Comparison of ENCODE assay signal across 1 cellular context in genomic region chr2:189661148-189661956, GRCh38.
TF ChIP-seq lines count a peak whose summit lies in the region.

Gene ASNSD1, plus strand, starts transcription at chr2:189661459. Its CDS starts 4,674 bp downstream, at chr2:189666133.

TF ChIP-seq in K562, 482 proteins besides CTCF, POLR2A, EP300 and RAD21 (continued from another document and continues in another):
- TF ChIP-seq, protein P1, sequence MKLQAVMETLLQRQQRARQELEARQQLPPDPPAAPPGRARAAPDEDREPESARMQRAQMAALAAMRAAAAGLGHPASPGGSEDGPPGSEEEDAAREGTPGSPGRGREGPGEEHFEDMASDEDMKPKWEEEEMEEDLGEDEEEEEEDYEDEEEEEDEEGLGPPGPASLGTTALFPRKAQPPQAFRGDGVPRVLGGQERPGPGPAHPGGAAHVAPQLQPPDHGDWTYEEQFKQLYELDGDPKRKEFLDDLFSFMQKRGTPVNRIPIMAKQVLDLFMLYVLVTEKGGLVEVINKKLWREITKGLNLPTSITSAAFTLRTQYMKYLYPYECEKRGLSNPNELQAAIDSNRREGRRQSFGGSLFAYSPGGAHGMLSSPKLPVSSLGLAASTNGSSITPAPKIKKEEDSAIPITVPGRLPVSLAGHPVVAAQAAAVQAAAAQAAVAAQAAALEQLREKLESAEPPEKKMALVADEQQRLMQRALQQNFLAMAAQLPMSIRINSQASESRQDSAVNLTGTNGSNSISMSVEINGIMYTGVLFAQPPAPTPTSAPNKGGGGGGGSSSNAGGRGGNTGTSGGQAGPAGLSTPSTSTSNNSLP (IDR thresholded peaks at IDR 0.05; ENCODE audit: borderline replicate concordance, low read depth, low read length): peak; percentile 75; the same call in 1 of the 2 replicates
- TF ChIP-seq VEZF1 (CRISPR knock-in tag; IDR thresholded peaks at IDR 0.05) (0 out of 2 replicates have a peak, but pooled peaks have one; percentile 12), PRDM10 (IDR thresholded peaks at IDR 0.05; ENCODE audit: partially characterized antibody) (peak; percentile 33), RBM22 (IDR thresholded peaks at IDR 0.05; ENCODE audit: low read depth, low read length, poor library complexity, severe bottlenecking) (no peak), TAF9B (IDR thresholded peaks at IDR 0.05; ENCODE audit: partially characterized antibody) (peak; percentile 47), CHD2 (IDR thresholded peaks at IDR 0.05; ENCODE audit: low read depth, low read length) (peak; percentile 94), POLR2H (tag; IDR thresholded peaks at IDR 0.05; ENCODE audit: low read depth) (0 out of 2 replicates have a peak, but pooled peaks have one; percentile 36), CCNT2 (IDR thresholded peaks at IDR 0.05; ENCODE audit: borderline replicate concordance, extremely low read depth, insufficient read length, low read depth, low read length) (no peak), ATF1 (CRISPR knock-in tag; IDR thresholded peaks at IDR 0.05) (no peak), ATF1 (tag; IDR thresholded peaks at IDR 0.05) (peak; percentile 41), SUPT5H (IDR thresholded peaks at IDR 0.05) (peak; percentile 85), MAFK (IDR thresholded peaks at IDR 0.05; ENCODE audit: low read length) (no peak), PCBP2 (IDR thresholded peaks at IDR 0.05; ENCODE audit: low read depth, low read length, poor library complexity, severe bottlenecking) (no peak), RB1 (IDR thresholded peaks at IDR 0.05; ENCODE audit: low read depth) (peak; percentile 32; the same call in 1 of the 2 replicates), BRF1 (IDR thresholded peaks at IDR 0.05; ENCODE audit: borderline replicate concordance, extremely low read depth, insufficient read length) (no peak), NR3C1 (CRISPR knock-in tag; IDR thresholded peaks at IDR 0.05) (no peak), RBM39 (optimal IDR thresholded peaks at IDR 0.05; ENCODE audit: low read depth, low read length) (no peak), BRD4 (IDR thresholded peaks at IDR 0.05) (no peak), ERF (CRISPR knock-in tag; IDR thresholded peaks at IDR 0.05) (no peak), ZFX (CRISPR knock-in tag; IDR thresholded peaks at IDR 0.05) (peak; percentile 87), ZNF384 (IDR thresholded peaks at IDR 0.05; ENCODE audit: low read depth, low read length) (peak; percentile 41; the same call in 1 of the 2 replicates), ZNF76 (CRISPR knock-in tag; IDR thresholded peaks at IDR 0.05; ENCODE audit: borderline replicate concordance) (no peak), RBM15 (IDR thresholded peaks at IDR 0.05; ENCODE audit: insufficient read depth, low read length) (no peak), ASH1L (IDR thresholded peaks at IDR 0.05; ENCODE audit: borderline replicate concordance, low read depth, partially characterized antibody) (no peak), ZNF444 (CRISPR knock-in tag; IDR thresholded peaks at IDR 0.05) (no peak)
- TF ChIP-seq, protein P2, sequence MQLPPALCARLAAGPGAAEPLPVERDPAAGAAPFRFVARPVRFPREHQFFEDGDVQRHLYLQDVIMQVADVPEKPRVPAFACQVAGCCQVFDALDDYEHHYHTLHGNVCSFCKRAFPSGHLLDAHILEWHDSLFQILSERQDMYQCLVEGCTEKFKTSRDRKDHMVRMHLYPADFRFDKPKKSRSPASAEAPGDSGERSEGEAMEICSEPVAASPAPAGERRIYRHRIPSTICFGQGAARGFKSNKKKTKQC (CRISPR knock-in tag; IDR thresholded peaks at IDR 0.05): 0 out of 2 replicates have a peak, but pooled peaks have one; percentile 32
- TF ChIP-seq, protein P3, sequence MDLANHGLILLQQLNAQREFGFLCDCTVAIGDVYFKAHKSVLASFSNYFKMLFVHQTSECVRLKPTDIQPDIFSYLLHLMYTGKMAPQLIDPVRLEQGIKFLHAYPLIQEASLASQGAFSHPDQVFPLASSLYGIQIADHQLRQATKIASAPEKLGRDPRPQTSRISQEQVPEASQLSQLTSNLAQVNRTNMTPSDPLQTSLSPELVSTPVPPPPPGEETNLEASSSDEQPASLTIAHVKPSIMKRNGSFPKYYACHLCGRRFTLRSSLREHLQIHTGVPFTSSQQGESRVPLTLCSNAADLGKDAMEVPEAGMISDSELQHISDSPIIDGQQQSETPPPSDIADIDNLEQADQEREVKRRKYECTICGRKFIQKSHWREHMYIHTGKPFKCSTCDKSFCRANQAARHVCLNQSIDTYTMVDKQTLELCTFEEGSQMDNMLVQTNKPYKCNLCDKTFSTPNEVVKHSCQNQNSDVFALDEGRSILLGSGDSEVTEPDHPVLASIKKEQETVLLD (IDR thresholded peaks at IDR 0.05): peak; percentile 99
- TF ChIP-seq, protein P4, sequence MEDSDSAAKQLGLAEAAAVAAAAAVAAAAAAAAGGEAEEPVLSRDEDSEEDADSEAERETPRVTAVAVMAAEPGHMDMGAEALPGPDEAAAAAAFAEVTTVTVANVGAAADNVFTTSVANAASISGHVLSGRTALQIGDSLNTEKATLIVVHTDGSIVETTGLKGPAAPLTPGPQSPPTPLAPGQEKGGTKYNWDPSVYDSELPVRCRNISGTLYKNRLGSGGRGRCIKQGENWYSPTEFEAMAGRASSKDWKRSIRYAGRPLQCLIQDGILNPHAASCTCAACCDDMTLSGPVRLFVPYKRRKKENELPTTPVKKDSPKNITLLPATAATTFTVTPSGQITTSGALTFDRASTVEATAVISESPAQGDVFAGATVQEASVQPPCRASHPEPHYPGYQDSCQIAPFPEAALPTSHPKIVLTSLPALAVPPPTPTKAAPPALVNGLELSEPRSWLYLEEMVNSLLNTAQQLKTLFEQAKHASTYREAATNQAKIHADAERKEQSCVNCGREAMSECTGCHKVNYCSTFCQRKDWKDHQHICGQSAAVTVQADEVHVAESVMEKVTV (CRISPR knock-in tag; IDR thresholded peaks at IDR 0.05): peak; percentile 92
- TF ChIP-seq, protein P5, sequence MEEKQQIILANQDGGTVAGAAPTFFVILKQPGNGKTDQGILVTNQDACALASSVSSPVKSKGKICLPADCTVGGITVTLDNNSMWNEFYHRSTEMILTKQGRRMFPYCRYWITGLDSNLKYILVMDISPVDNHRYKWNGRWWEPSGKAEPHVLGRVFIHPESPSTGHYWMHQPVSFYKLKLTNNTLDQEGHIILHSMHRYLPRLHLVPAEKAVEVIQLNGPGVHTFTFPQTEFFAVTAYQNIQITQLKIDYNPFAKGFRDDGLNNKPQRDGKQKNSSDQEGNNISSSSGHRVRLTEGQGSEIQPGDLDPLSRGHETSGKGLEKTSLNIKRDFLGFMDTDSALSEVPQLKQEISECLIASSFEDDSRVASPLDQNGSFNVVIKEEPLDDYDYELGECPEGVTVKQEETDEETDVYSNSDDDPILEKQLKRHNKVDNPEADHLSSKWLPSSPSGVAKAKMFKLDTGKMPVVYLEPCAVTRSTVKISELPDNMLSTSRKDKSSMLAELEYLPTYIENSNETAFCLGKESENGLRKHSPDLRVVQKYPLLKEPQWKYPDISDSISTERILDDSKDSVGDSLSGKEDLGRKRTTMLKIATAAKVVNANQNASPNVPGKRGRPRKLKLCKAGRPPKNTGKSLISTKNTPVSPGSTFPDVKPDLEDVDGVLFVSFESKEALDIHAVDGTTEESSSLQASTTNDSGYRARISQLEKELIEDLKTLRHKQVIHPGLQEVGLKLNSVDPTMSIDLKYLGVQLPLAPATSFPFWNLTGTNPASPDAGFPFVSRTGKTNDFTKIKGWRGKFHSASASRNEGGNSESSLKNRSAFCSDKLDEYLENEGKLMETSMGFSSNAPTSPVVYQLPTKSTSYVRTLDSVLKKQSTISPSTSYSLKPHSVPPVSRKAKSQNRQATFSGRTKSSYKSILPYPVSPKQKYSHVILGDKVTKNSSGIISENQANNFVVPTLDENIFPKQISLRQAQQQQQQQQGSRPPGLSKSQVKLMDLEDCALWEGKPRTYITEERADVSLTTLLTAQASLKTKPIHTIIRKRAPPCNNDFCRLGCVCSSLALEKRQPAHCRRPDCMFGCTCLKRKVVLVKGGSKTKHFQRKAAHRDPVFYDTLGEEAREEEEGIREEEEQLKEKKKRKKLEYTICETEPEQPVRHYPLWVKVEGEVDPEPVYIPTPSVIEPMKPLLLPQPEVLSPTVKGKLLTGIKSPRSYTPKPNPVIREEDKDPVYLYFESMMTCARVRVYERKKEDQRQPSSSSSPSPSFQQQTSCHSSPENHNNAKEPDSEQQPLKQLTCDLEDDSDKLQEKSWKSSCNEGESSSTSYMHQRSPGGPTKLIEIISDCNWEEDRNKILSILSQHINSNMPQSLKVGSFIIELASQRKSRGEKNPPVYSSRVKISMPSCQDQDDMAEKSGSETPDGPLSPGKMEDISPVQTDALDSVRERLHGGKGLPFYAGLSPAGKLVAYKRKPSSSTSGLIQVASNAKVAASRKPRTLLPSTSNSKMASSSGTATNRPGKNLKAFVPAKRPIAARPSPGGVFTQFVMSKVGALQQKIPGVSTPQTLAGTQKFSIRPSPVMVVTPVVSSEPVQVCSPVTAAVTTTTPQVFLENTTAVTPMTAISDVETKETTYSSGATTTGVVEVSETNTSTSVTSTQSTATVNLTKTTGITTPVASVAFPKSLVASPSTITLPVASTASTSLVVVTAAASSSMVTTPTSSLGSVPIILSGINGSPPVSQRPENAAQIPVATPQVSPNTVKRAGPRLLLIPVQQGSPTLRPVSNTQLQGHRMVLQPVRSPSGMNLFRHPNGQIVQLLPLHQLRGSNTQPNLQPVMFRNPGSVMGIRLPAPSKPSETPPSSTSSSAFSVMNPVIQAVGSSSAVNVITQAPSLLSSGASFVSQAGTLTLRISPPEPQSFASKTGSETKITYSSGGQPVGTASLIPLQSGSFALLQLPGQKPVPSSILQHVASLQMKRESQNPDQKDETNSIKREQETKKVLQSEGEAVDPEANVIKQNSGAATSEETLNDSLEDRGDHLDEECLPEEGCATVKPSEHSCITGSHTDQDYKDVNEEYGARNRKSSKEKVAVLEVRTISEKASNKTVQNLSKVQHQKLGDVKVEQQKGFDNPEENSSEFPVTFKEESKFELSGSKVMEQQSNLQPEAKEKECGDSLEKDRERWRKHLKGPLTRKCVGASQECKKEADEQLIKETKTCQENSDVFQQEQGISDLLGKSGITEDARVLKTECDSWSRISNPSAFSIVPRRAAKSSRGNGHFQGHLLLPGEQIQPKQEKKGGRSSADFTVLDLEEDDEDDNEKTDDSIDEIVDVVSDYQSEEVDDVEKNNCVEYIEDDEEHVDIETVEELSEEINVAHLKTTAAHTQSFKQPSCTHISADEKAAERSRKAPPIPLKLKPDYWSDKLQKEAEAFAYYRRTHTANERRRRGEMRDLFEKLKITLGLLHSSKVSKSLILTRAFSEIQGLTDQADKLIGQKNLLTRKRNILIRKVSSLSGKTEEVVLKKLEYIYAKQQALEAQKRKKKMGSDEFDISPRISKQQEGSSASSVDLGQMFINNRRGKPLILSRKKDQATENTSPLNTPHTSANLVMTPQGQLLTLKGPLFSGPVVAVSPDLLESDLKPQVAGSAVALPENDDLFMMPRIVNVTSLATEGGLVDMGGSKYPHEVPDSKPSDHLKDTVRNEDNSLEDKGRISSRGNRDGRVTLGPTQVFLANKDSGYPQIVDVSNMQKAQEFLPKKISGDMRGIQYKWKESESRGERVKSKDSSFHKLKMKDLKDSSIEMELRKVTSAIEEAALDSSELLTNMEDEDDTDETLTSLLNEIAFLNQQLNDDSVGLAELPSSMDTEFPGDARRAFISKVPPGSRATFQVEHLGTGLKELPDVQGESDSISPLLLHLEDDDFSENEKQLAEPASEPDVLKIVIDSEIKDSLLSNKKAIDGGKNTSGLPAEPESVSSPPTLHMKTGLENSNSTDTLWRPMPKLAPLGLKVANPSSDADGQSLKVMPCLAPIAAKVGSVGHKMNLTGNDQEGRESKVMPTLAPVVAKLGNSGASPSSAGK (IDR thresholded peaks at IDR 0.05): peak; percentile 69
- TF ChIP-seq, protein P6, sequence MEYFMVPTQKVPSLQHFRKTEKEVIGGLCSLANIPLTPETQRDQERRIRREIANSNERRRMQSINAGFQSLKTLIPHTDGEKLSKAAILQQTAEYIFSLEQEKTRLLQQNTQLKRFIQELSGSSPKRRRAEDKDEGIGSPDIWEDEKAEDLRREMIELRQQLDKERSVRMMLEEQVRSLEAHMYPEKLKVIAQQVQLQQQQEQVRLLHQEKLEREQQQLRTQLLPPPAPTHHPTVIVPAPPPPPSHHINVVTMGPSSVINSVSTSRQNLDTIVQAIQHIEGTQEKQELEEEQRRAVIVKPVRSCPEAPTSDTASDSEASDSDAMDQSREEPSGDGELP (CRISPR knock-in tag; IDR thresholded peaks at IDR 0.05; ENCODE audit: borderline replicate concordance): peak; percentile 77
- TF ChIP-seq, protein P7, sequence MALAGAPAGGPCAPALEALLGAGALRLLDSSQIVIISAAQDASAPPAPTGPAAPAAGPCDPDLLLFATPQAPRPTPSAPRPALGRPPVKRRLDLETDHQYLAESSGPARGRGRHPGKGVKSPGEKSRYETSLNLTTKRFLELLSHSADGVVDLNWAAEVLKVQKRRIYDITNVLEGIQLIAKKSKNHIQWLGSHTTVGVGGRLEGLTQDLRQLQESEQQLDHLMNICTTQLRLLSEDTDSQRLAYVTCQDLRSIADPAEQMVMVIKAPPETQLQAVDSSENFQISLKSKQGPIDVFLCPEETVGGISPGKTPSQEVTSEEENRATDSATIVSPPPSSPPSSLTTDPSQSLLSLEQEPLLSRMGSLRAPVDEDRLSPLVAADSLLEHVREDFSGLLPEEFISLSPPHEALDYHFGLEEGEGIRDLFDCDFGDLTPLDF (CRISPR knock-in tag; IDR thresholded peaks at IDR 0.05): 0 out of 2 replicates have a peak, but pooled peaks have one; percentile 39
